ENCODE assay signal across 8 cellular contexts in genomic region chr18:67515987-67516431, GRCh38. TPM values are rescaled to one million over a fixed set of nuclear protein-coding genes. Genes with fewer than 3 reads are reported as not detected.
DNase-seq lines count a peak whose midpoint lies in the region; ATAC-seq and TF ChIP-seq lines count a peak whose summit lies in the region.

No MANE protein-coding gene starts in this region.

- peaks cover 5% of the 10 kb centered on the region for H3K4me1 Mint-ChIP-seq in Caco-2 (ENCODE audit: low read depth, unreplicated experiment)
- peaks cover 13 to 19% of the 10 kb centered on the region in 2 donors for H3K4me1 Mint-ChIP-seq in natural killer cell treated with Interleukin-12 subunit alpha and Interleukin-12 subunit beta and Interleukin-15 and Interleukin-18, amount 100 ng/mL, for 72 hours (ENCODE audit: low read depth in 2 of 2)
- H3K4me1 Mint-ChIP-seq in stimulated activated naive CD8-positive, alpha-beta T cell treated with anti-CD3 and anti-CD28 coated beads, Interleukin-15, amount 100 ng/mL, for 72 hours: peaks cover 28% of the 10 kb centered on the region

- DNase-seq in Caco-2: peak; percentile 69 to 76
- DNase-seq in HUDEP-2 (lab: John Stamatoyannopoulos, UW; ENCODE audit: unreplicated experiment in 76 of 76): peak in 58 of 76 experiments; percentile 0 to 79 (median 40)
- DNase-seq in PC-9: peak; percentile 73 to 84
- DNase-seq in activated gamma-delta T cell treated with Interleukin-2 at 50 U/mL for 16 hours: peak; percentile 56
- peak; percentile 88 for DNase-seq in fibroblast of villous mesenchyme (ENCODE audit: low read depth)
- DNase-seq in natural killer cell treated with Interleukin-12 subunit alpha and Interleukin-12 subunit beta and Interleukin-15 and Interleukin-18, amount 100 ng/mL, for 72 hours (ENCODE audit: low spot score): no peak
- peak; percentile 67 to 75 for DNase-seq in stimulated activated naive CD8-positive, alpha-beta T cell treated with anti-CD3 and anti-CD28 coated beads, Interleukin-15, amount 100 ng/mL, for 72 hours

- POLR2A ChIA-PET in Caco-2 (lab: Charles Lee): no interaction called here
- POLR2A ChIA-PET in PC-9 (lab: Charles Lee; ENCODE audit: unreplicated experiment): no interaction called here

- H3K4me2 ChIP-seq in PC-9: peak overlapping the region; percentile 78

- no peaks in the 10 kb centered on the region for H3K36me3 Mint-ChIP-seq in Caco-2 (ENCODE audit: insufficient read depth, unreplicated experiment)
- H3K36me3 Mint-ChIP-seq in natural killer cell treated with Interleukin-12 subunit alpha and Interleukin-12 subunit beta and Interleukin-15 and Interleukin-18, amount 100 ng/mL, for 72 hours: no peaks in the 10 kb centered on the region

- peak overlapping the region; percentile 98 for H2AFZ ChIP-seq in PC-9

- H3K79me2 ChIP-seq in PC-9 (ENCODE audit: low read depth): no peaks in the 10 kb centered on the region

- no peaks in the 10 kb centered on the region for H3K27me3 Mint-ChIP-seq in Caco-2 (ENCODE audit: insufficient read depth, unreplicated experiment)
- H3K27me3 Mint-ChIP-seq in natural killer cell treated with Interleukin-12 subunit alpha and Interleukin-12 subunit beta and Interleukin-15 and Interleukin-18, amount 100 ng/mL, for 72 hours: peaks cover 16% of the 10 kb centered on the region in 2 donors
- peaks cover 9% of the 10 kb centered on the region for H3K27me3 Mint-ChIP-seq in stimulated activated naive CD8-positive, alpha-beta T cell treated with anti-CD3 and anti-CD28 coated beads, Interleukin-15, amount 100 ng/mL, for 72 hours

- no peak overlapping the region for H3K27ac Mint-ChIP-seq in Caco-2 (ENCODE audit: unreplicated experiment)
- no peak overlapping the region for H3K27ac Mint-ChIP-seq in natural killer cell treated with Interleukin-12 subunit alpha and Interleukin-12 subunit beta and Interleukin-15 and Interleukin-18, amount 100 ng/mL, for 72 hours
- H3K27ac Mint-ChIP-seq in stimulated activated naive CD8-positive, alpha-beta T cell treated with anti-CD3 and anti-CD28 coated beads, Interleukin-15, amount 100 ng/mL, for 72 hours: no peak overlapping the region

- H3F3A ChIP-seq in PC-9 (ENCODE audit: insufficient read depth, low read depth): no peaks in the 10 kb centered on the region

- peak; percentile 29 for ATAC-seq in GM21390 (IDR thresholded peaks at IDR 0.05; ENCODE audit: unreplicated experiment)
- peak in 1 of 2 donors; percentile 0 for ATAC-seq in natural killer cell treated with Interleukin-12 subunit alpha and Interleukin-12 subunit beta and Interleukin-15 and Interleukin-18, amount 100 ng/mL, for 72 hours
- ATAC-seq in stimulated activated naive CD8-positive, alpha-beta T cell treated with anti-CD3 and anti-CD28 coated beads, Interleukin-15, amount 100 ng/mL, for 72 hours: peak; percentile 57

- H3K9me3 Mint-ChIP-seq in Caco-2 (ENCODE audit: unreplicated experiment): no peaks in the 10 kb centered on the region
- no peaks in the 10 kb centered on the region for H3K9me3 Mint-ChIP-seq in natural killer cell treated with Interleukin-12 subunit alpha and Interleukin-12 subunit beta and Interleukin-15 and Interleukin-18, amount 100 ng/mL, for 72 hours
- no peaks in the 10 kb centered on the region for H3K9me3 Mint-ChIP-seq in stimulated activated naive CD8-positive, alpha-beta T cell treated with anti-CD3 and anti-CD28 coated beads, Interleukin-15, amount 100 ng/mL, for 72 hours

- peak overlapping the region; percentile 46 for H3K27ac ChIP-seq in PC-9

- H4K20me1 ChIP-seq in PC-9 (ENCODE audit: insufficient read depth): no peaks in the 10 kb centered on the region

- CTCF ChIA-PET in Caco-2 (lab: Charles Lee) (interaction anchor here (0.6 to 1.1 kb wide), 4 partner anchors 9 to 1101 kb away, joined by 4 to 9 read pairs (median 4); no protein-coding TSS in a partner anchor), PC-9 (lab: Charles Lee) (interaction anchor here (0.7 to 1.1 kb wide), 4 partner anchors 89 to 1145 kb away, joined by 4 to 7 read pairs (median 6); no protein-coding TSS in a partner anchor)

- H3K9me2 ChIP-seq in PC-9 (ENCODE audit: insufficient read depth): no peaks in the 10 kb centered on the region; the same call in 1 of the 2 replicates

- peak overlapping the region; percentile 87 for H3K4me3 Mint-ChIP-seq in Caco-2 (ENCODE audit: unreplicated experiment)
- H3K4me3 Mint-ChIP-seq in natural killer cell treated with Interleukin-12 subunit alpha and Interleukin-12 subunit beta and Interleukin-15 and Interleukin-18, amount 100 ng/mL, for 72 hours: peak overlapping the region; percentile 65
- H3K4me3 Mint-ChIP-seq in stimulated activated naive CD8-positive, alpha-beta T cell treated with anti-CD3 and anti-CD28 coated beads, Interleukin-15, amount 100 ng/mL, for 72 hours: peak overlapping the region; percentile 82 to 98

- H3K4me3 ChIP-seq in Caco-2 (ENCODE audit: low read depth, low read length): peak overlapping the region; percentile 51
- H3K4me3 ChIP-seq in PC-9: peak overlapping the region; percentile 92
- peak overlapping the region; percentile 96 for H3K4me3 ChIP-seq in fibroblast of villous mesenchyme (ENCODE audit: low read depth, low read length)

- H3K36me3 ChIP-seq in Caco-2 (ENCODE audit: control insufficient read depth, insufficient read depth, low read length) (no peaks in the 10 kb centered on the region), PC-9 (ENCODE audit: low read depth) (no peaks in the 10 kb centered on the region)

- H3K9me3 ChIP-seq in Caco-2 (no peaks in the 10 kb centered on the region), PC-9 (ENCODE audit: insufficient read depth, low read depth) (no peaks in the 10 kb centered on the region)

- BruUV-seq in Caco-2 (replicated peaks; lab: Mats Ljungman, UMichigan): no TSS peak
- BruUV-seq in PC-9 (replicated peaks; lab: Mats Ljungman, UMichigan): no TSS peak

- intact Hi-C loops in Caco-2 (cut with micrococcal nuclease; ENCODE audit: unreplicated experiment): loop anchor here (1.0 to 5.0 kb wide), 4 partner anchors 194 to 1144 kb away; no protein-coding TSS in a partner anchor
- intact Hi-C loops in PC-9 (cut with micrococcal nuclease; ENCODE audit: unreplicated experiment): loop anchor here (1.0 to 10.0 kb wide), 8 partner anchors 199 to 1219 kb away; no protein-coding TSS in a partner anchor

- TF ChIP-seq CTCF in Caco-2 (IDR thresholded peaks at IDR 0.05; ENCODE audit: insufficient read depth in 1 of 2, low read depth in 1 of 2, low read length in 1 of 2, severe bottlenecking in 1 of 2, unreplicated experiment in 1 of 2): peak; percentile 35 to 59
- peak; percentile 74 for TF ChIP-seq CTCF in PC-9 (conservative IDR thresholded peaks at IDR 0.05)
- TF ChIP-seq CTCF in fibroblast of villous mesenchyme (IDR thresholded peaks at IDR 0.05; ENCODE audit: insufficient read depth, low read depth, low read length): peak; percentile 83

- no peaks in the 10 kb centered on the region for H3K4me1 ChIP-seq in Caco-2
- 0 out of 2 replicates have a peak, but pooled peaks cover 8% of the 10 kb centered on the region for H3K4me1 ChIP-seq in PC-9 (replicated peaks; ENCODE audit: insufficient read depth)

- H3K27me3 ChIP-seq in Caco-2 (replicated peaks; ENCODE audit: control insufficient read depth, insufficient read depth, low read length): no peaks in the 10 kb centered on the region
- H3K27me3 ChIP-seq in PC-9 (ENCODE audit: insufficient read depth, low read depth): no peaks in the 10 kb centered on the region

RNA-seq across cellular contexts. Expression of gene DSEL, which starts 0.5 kb away (rescaled TPM):
- total RNA-seq in Caco-2 (2022): 0.16 and 0.18 TPM in 2 replicates
- total RNA-seq in PC-9 (2021): 2.1 and 2.5 TPM in 2 replicates
- total RNA-seq in fibroblast of villous mesenchyme: 101 and 218 TPM in 2 replicates
- total RNA-seq in natural killer cell treated with Interleukin-12 subunit alpha and Interleukin-12 subunit beta and Interleukin-15 and Interleukin-18, amount 100 ng/mL, for 72 hours: under 1 TPM in 1 of 2 donors, not detected in 1; 0.06 TPM

Comparison
In these comparisons a context has a peak if more than half of its experiments do, and no peak if none do; other contexts are left out.
1. RNA of gene DSEL, which starts 0.5 kb away (total RNA-seq): 101 to 218 TPM in fibroblast of villous mesenchyme; 2.1 to 2.5 TPM in PC-9, 0.16 to 0.18 TPM in Caco-2 and 0.06 TPM in natural killer cell treated with Interleukin-12 subunit alpha and Interleukin-12 subunit beta and Interleukin-15 and Interleukin-18, amount 100 ng/mL, for 72 hours; every median in the first group is over 10 times any median in the second.
2. Peak in every context shown above with its lines, with median percentiles within 50 percentile points of each other: H3K4me3 ChIP-seq, H3K4me3 Mint-ChIP-seq and CTCF ChIP-seq.